In the genomic region with DNA sequence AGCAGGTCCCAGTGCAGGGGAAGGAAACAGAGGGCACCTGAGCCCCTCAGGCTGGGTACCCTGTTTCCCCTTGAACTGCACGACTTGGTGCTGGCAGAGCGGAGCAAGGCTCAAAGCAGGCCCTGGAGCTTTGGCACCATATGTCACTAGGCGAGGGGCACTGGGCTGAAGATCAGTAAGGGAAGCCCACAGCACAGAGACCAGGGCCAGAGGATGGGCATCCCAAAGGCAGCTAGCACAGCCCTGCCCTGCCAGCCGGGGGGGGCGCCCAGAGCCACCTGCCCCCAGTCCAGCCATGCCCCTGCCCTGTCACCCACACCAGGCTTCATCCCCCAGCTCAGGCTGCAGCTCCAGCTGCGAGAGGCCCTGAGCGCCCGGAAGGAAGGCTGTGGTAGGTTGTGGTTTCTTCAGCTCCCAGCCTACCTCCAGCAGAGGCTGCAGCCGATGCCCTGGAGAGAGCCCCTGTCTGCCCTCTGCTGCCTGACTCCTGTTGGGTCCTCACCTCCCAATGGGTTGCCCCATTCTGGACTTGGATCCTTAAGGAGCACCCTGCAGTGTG, we compare ENCODE assay signal across 8 cellular contexts. TPM values are rescaled to one million over a fixed set of nuclear protein-coding genes. Genes with fewer than 3 reads are reported as not detected.
DNase-seq lines count a peak whose midpoint lies in the region; ATAC-seq, FAIRE-seq and TF ChIP-seq lines count a peak whose summit lies in the region.

No MANE protein-coding gene starts in this region.

- 79 to 91% (median 86%) methylated on average over 9 of the region's 9 CpGs for WGBS in ovary, 3 donors

- TF ChIP-seq EP300 in ovary (IDR thresholded peaks at IDR 0.05) = no peak

- TF ChIP-seq CTCF in CD14-positive monocyte (IDR thresholded peaks at IDR 0.05) (no peak), LNCAP (IDR thresholded peaks at IDR 0.05) (peak; percentile 22; the same call in 1 of the 2 replicates), mesothelial cell of epicardium (IDR thresholded peaks at IDR 0.05; ENCODE audit: unreplicated experiment) (no peak), ovary (IDR thresholded peaks at IDR 0.05) (no peak)

- H3K9me3 Mint-ChIP-seq in CD14-positive monocyte (no peaks in the 10 kb centered on the region), mesothelial cell of epicardium (no peaks in the 10 kb centered on the region)
- H3K9me3 Mint-ChIP-seq in activated T-helper 17 cell treated with anti-CD3 and anti-CD28 coated beads, Interleukin-2, amount 50 U/mL, for 72 hours = no peaks in the 10 kb centered on the region

- peaks cover 61% of the 10 kb centered on the region for H3K4me1 Mint-ChIP-seq in CD14-positive monocyte
- peaks cover 31% of the 10 kb centered on the region for H3K4me1 Mint-ChIP-seq in activated T-helper 17 cell treated with anti-CD3 and anti-CD28 coated beads, Interleukin-2, amount 50 U/mL, for 72 hours
- H3K4me1 Mint-ChIP-seq in mesothelial cell of epicardium = peaks cover 68% of the 10 kb centered on the region

- H3K36me3 ChIP-seq in ovary = no peaks in the 10 kb centered on the region

- H3K4me1 ChIP-seq in ovary (ENCODE audit: insufficient read depth) = peaks cover 23% of the 10 kb centered on the region

- no peak overlapping the region for H3K27ac ChIP-seq in ovary

- H3K27ac Mint-ChIP-seq in CD14-positive monocyte = peak overlapping the region in 1 of 7 donors; percentile 37
- peak overlapping the region; percentile 83 for H3K27ac Mint-ChIP-seq in activated T-helper 17 cell treated with anti-CD3 and anti-CD28 coated beads, Interleukin-2, amount 50 U/mL, for 72 hours
- peak overlapping the region; percentile 83 for H3K27ac Mint-ChIP-seq in mesothelial cell of epicardium

- H3K4me3 Mint-ChIP-seq in CD14-positive monocyte (peak overlapping the region; percentile 49 to 67), mesothelial cell of epicardium (no peak overlapping the region)
- H3K4me3 Mint-ChIP-seq in activated T-helper 17 cell treated with anti-CD3 and anti-CD28 coated beads, Interleukin-2, amount 50 U/mL, for 72 hours = peak overlapping the region; percentile 74

- DNase-seq in CD14-positive monocyte (ENCODE audit: low spot score) = no peak
- DNase-seq in GM19239 (ENCODE audit: insufficient read length, low spot score) = peak; percentile 88
- no peak for DNase-seq in mesothelial cell of epicardium (ENCODE audit: low spot score in 2 of 2, unreplicated experiment in 2 of 2)
- DNase-seq in ovary = no peak
- no peak for DNase-seq in NCI-H1436 (lab: John Stamatoyannopoulos, UW)

- H3K36me3 Mint-ChIP-seq in CD14-positive monocyte (peaks cover 20 to 49% of the 10 kb centered on the region in 2 donors), mesothelial cell of epicardium (no peaks in the 10 kb centered on the region)
- peaks cover 20% of the 10 kb centered on the region for H3K36me3 Mint-ChIP-seq in activated T-helper 17 cell treated with anti-CD3 and anti-CD28 coated beads, Interleukin-2, amount 50 U/mL, for 72 hours (ENCODE audit: low read depth)

- peak; percentile 82 for ATAC-seq in activated T-helper 17 cell treated with anti-CD3 and anti-CD28 coated beads, Interleukin-2, amount 50 U/mL, for 72 hours (replicated peaks)
- no peak for ATAC-seq in HG03439 (IDR thresholded peaks at IDR 0.05; ENCODE audit: unreplicated experiment)

- H3K27me3 Mint-ChIP-seq in CD14-positive monocyte (ENCODE audit: low read depth in 3 of 3) = peaks cover 0 to 2% (median 1%) of the 10 kb centered on the region in 3 donors
- H3K27me3 Mint-ChIP-seq in activated T-helper 17 cell treated with anti-CD3 and anti-CD28 coated beads, Interleukin-2, amount 50 U/mL, for 72 hours = no peaks in the 10 kb centered on the region
- H3K27me3 Mint-ChIP-seq in mesothelial cell of epicardium (ENCODE audit: low read depth) = no peaks in the 10 kb centered on the region

- H3K9me3 ChIP-seq in ovary = no peaks in the 10 kb centered on the region

- no peaks in the 10 kb centered on the region for H3K27me3 ChIP-seq in ovary

- TF ChIP-seq POLR2A in ovary (IDR thresholded peaks at IDR 0.05) = no peak

- peak; percentile 91 for FAIRE-seq in GM19239 (lab: Jason Lieb, UNC)

- intact Hi-C loops in CD14-positive monocyte (cut with micrococcal nuclease) (no loop called here), ovary (cut with DNase I) (no loop called here)

- no peak overlapping the region for H3K4me3 ChIP-seq in ovary

RNA-seq across cellular contexts. Expression of a gene that starts 10.9 kb away (rescaled TPM):
- polyA plus RNA-seq in CD14-positive monocyte (100 to 1,000 TPM; 131 to 149 TPM), ovary (10 to 100 TPM; 13.9 to 21.0 TPM)
- 100 to 1,000 TPM in 1 of 2 donors, 10 to 100 TPM in 1; 76.2 to 160 TPM for total RNA-seq in activated T-helper 17 cell treated with anti-CD3 and anti-CD28 coated beads, Interleukin-2, amount 50 U/mL, for 72 hours
- total RNA-seq in mesothelial cell of epicardium (34.4 to 36.2 TPM (median 34.8 TPM) in 3 replicates), ovary (100 to 1,000 TPM in 1 of 7 donors, 10 to 100 TPM in 6; 12.1 to 101 (median 21.7) TPM)

RNA-seq across cellular contexts. Expression of a gene that starts 16.8 kb away (rescaled TPM):
- polyA plus RNA-seq in CD14-positive monocyte (1 to 10 TPM; 7.1 to 7.8 TPM), ovary (10 to 100 TPM; 19.7 to 44.8 TPM)
- total RNA-seq in activated T-helper 17 cell treated with anti-CD3 and anti-CD28 coated beads, Interleukin-2, amount 50 U/mL, for 72 hours = 10 to 100 TPM; 31.6 to 39.2 TPM
- total RNA-seq in mesothelial cell of epicardium (78.2 to 83.7 TPM (median 83.1 TPM) in 3 replicates), ovary (10 to 100 TPM; 24.7 to 87.0 (median 56.8) TPM)

RNA-seq across cellular contexts. Expression of a gene that starts 22.3 kb away (rescaled TPM):
- polyA plus RNA-seq in CD14-positive monocyte = 10 to 100 TPM; 26.8 to 40.9 TPM
- 1 to 10 TPM; 2.5 to 3.4 TPM for total RNA-seq in activated T-helper 17 cell treated with anti-CD3 and anti-CD28 coated beads, Interleukin-2, amount 50 U/mL, for 72 hours
- total RNA-seq in mesothelial cell of epicardium = 0.16 to 0.38 TPM (median 0.24 TPM) in 3 replicates
- total RNA-seq in ovary = under 1 TPM in 5 of 7 donors, not detected in 2; 0.45 to 0.72 (median 0.57) TPM
- 1 to 10 TPM in 1 of 2 donors, under 1 TPM in 1; 0.58 to 2.4 TPM for polyA plus RNA-seq in ovary

RNA-seq across cellular contexts. Expression of a gene that starts 46.6 kb away (rescaled TPM):
- polyA plus RNA-seq in CD14-positive monocyte (100 to 1,000 TPM; 112 to 175 TPM), ovary (1 to 10 TPM in 1 of 2 donors, under 1 TPM in 1; 0.36 to 2.6 TPM)
- total RNA-seq in activated T-helper 17 cell treated with anti-CD3 and anti-CD28 coated beads, Interleukin-2, amount 50 U/mL, for 72 hours = not detected
- total RNA-seq in mesothelial cell of epicardium (not detected in 3 replicates), ovary (1 to 10 TPM in 2 of 7 donors, under 1 TPM in 4, not detected in 1; 0.23 to 3.9 (median 0.34) TPM)
